Comparison of ENCODE assay signal across 8 cellular contexts in genomic region chr17:20843799-20844553, GRCh38.
DNase-seq lines count a peak whose midpoint lies in the region; ATAC-seq and TF ChIP-seq lines count a peak whose summit lies in the region.
"Not testable (repeated sequence)": the region's sequence is repeated elsewhere in the genome, so short reads cannot be mapped to it uniquely, and the experiment has no call there.

No MANE protein-coding gene starts in this region.

- ATAC-seq in T-cell (replicated peaks in 1 of 4), result peak; percentile 71 to 82 (median 80)
- ATAC-seq in stimulated activated effector memory CD8-positive, alpha-beta T cell treated with anti-CD3 and anti-CD28 coated beads, Interleukin-12 subunit alpha, Interleukin-12 subunit beta, amount 100 ng/mL, for 72 hours, result peak; percentile 93

- H3K4me3 ChIP-seq in Caco-2 (ENCODE audit: low read depth, low read length) (peak overlapping the region; percentile 25), kidney epithelial cell (ENCODE audit: low read depth, low read length) (peak overlapping the region; percentile 14)
- not testable (repeated sequence) for H3K4me3 ChIP-seq in NB4 (ENCODE audit: low read depth, low read length)

- H3K9me3 ChIP-seq in Caco-2, result not testable (repeated sequence)

- CTCF ChIA-PET in Caco-2 (lab: Charles Lee), result not testable (repeated sequence)
- CTCF ChIA-PET in T-cell (lab: Charles Lee), result interaction anchor here in 1 of 2 donors (0.6 to 0.9 kb wide), 2 partner anchors 8 to 12 kb away, joined by 3 to 4 read pairs; no protein-coding TSS in a partner anchor

- H3K4me3 Mint-ChIP-seq in Caco-2 (ENCODE audit: unreplicated experiment), result peak overlapping the region; percentile 54
- peak overlapping the region; percentile 28 to 52 (median 31) for H3K4me3 Mint-ChIP-seq in T-cell
- H3K4me3 Mint-ChIP-seq in dendritic cell treated with granulocyte-macrophage colony-stimulating factor and Interleukin-4, amounts not matched to agents 40 ng/mL and 50 ng/mL, for 4 days, result peak overlapping the region; percentile 58
- peak overlapping the region; percentile 43 for H3K4me3 Mint-ChIP-seq in stimulated activated effector memory CD8-positive, alpha-beta T cell treated with anti-CD3 and anti-CD28 coated beads, Interleukin-12 subunit alpha, Interleukin-12 subunit beta, amount 100 ng/mL, for 72 hours

- H3K27me3 ChIP-seq in Caco-2 (replicated peaks; ENCODE audit: control insufficient read depth, insufficient read depth, low read length), result not testable (repeated sequence)
- peaks cover 17% of the 10 kb centered on the region for H3K27me3 ChIP-seq in kidney epithelial cell (ENCODE audit: control insufficient read depth, insufficient read depth, low read length)

- DNase-seq in Caco-2, result peak in 1 of 2 experiments; percentile 30
- DNase-seq in NB4 (ENCODE audit: low read depth), result peak; percentile 12
- peak in 16 of 34 experiments; percentile 4 to 39 (median 22) for DNase-seq in T-cell
- DNase-seq in activated T-cell treated with anti-CD3 and anti-CD28 coated beads, Interleukin-2, amount 50 U/mL, for 1 hour, result peak; percentile 46
- not testable (repeated sequence) for DNase-seq in kidney epithelial cell (ENCODE audit: low read depth); stimulated activated effector memory CD8-positive, alpha-beta T cell treated with anti-CD3 and anti-CD28 coated beads, Interleukin-12 subunit alpha, Interleukin-12 subunit beta, amount 100 ng/mL, for 72 hours (ENCODE audit: low spot score in 2 of 2)
- DNase-seq in retina, result peak; percentile 54

- H3K9me3 Mint-ChIP-seq in Caco-2 (ENCODE audit: unreplicated experiment); T-cell; dendritic cell treated with granulocyte-macrophage colony-stimulating factor and Interleukin-4, amounts not matched to agents 40 ng/mL and 50 ng/mL, for 4 days; stimulated activated effector memory CD8-positive, alpha-beta T cell treated with anti-CD3 and anti-CD28 coated beads, Interleukin-12 subunit alpha, Interleukin-12 subunit beta, amount 100 ng/mL, for 72 hours: not testable (repeated sequence)

- TF ChIP-seq POLR2A in NB4 (IDR thresholded peaks at IDR 0.05; ENCODE audit: extremely low read depth, insufficient read length), result not testable (repeated sequence)

- intact Hi-C loops in Caco-2 (cut with micrococcal nuclease; ENCODE audit: unreplicated experiment), result loop anchor here (10.0 kb wide), 1 partner anchor 619 kb away; no protein-coding TSS in a partner anchor
- intact Hi-C loops in dendritic cell treated with granulocyte-macrophage colony-stimulating factor and Interleukin-4, amounts not matched to agents 40 ng/mL and 50 ng/mL, for 4 days (cut with micrococcal nuclease), result not testable (repeated sequence)

- H3K4me1 ChIP-seq in Caco-2, result not testable (repeated sequence)

- POLR2A ChIA-PET in Caco-2 (lab: Charles Lee); T-cell (lab: Charles Lee): not testable (repeated sequence)

- BruUV-seq in Caco-2 (replicated peaks; lab: Mats Ljungman, UMichigan), result not testable (repeated sequence)

- not testable (repeated sequence) for TF ChIP-seq CTCF in Caco-2 (IDR thresholded peaks at IDR 0.05; ENCODE audit: insufficient read depth in 1 of 2, low read depth in 1 of 2, low read length in 1 of 2, severe bottlenecking in 1 of 2, unreplicated experiment in 1 of 2); NB4 (IDR thresholded peaks at IDR 0.05; ENCODE audit: low read depth, low read length); kidney epithelial cell (IDR thresholded peaks at IDR 0.05; ENCODE audit: insufficient read depth, low read length, poor library complexity, severe bottlenecking)

- H3K27me3 Mint-ChIP-seq in Caco-2 (ENCODE audit: insufficient read depth, unreplicated experiment), result not testable (repeated sequence)
- peaks cover 11 to 35% of the 10 kb centered on the region in 2 donors for H3K27me3 Mint-ChIP-seq in T-cell
- peaks cover 43% of the 10 kb centered on the region for H3K27me3 Mint-ChIP-seq in dendritic cell treated with granulocyte-macrophage colony-stimulating factor and Interleukin-4, amounts not matched to agents 40 ng/mL and 50 ng/mL, for 4 days

- H3K36me3 ChIP-seq in Caco-2 (ENCODE audit: control insufficient read depth, insufficient read depth, low read length); kidney epithelial cell (ENCODE audit: control insufficient read depth, insufficient read depth, low read length): not testable (repeated sequence)

- H3K36me3 Mint-ChIP-seq in Caco-2 (ENCODE audit: insufficient read depth, unreplicated experiment); T-cell; dendritic cell treated with granulocyte-macrophage colony-stimulating factor and Interleukin-4, amounts not matched to agents 40 ng/mL and 50 ng/mL, for 4 days (ENCODE audit: low read depth); stimulated activated effector memory CD8-positive, alpha-beta T cell treated with anti-CD3 and anti-CD28 coated beads, Interleukin-12 subunit alpha, Interleukin-12 subunit beta, amount 100 ng/mL, for 72 hours: not testable (repeated sequence)

- not testable (repeated sequence) for H3K27ac Mint-ChIP-seq in Caco-2 (ENCODE audit: unreplicated experiment); T-cell; dendritic cell treated with granulocyte-macrophage colony-stimulating factor and Interleukin-4, amounts not matched to agents 40 ng/mL and 50 ng/mL, for 4 days; stimulated activated effector memory CD8-positive, alpha-beta T cell treated with anti-CD3 and anti-CD28 coated beads, Interleukin-12 subunit alpha, Interleukin-12 subunit beta, amount 100 ng/mL, for 72 hours

- H3K4me1 Mint-ChIP-seq in Caco-2 (ENCODE audit: low read depth, unreplicated experiment); T-cell; stimulated activated effector memory CD8-positive, alpha-beta T cell treated with anti-CD3 and anti-CD28 coated beads, Interleukin-12 subunit alpha, Interleukin-12 subunit beta, amount 100 ng/mL, for 72 hours: not testable (repeated sequence)
- H3K4me1 Mint-ChIP-seq in dendritic cell treated with granulocyte-macrophage colony-stimulating factor and Interleukin-4, amounts not matched to agents 40 ng/mL and 50 ng/mL, for 4 days (ENCODE audit: low read depth), result peaks cover 12% of the 10 kb centered on the region
